30 cellular contexts compared by ENCODE assay signal in genomic region chr3:182809523-182809922, GRCh38.
"Had no signal": no experiment of that assay in that cellular context is flagged by ENCODE, and none has a peak within 500 bp of the region (broad histone marks: within the 10 kb centered on the region; RNA-seq: fewer than 3 reads in every experiment).

No MANE protein-coding gene starts in this region.

- H3K27ac Mint-ChIP-seq: activated B cell treated with CpG ODN at 0.5 μM for 24 hours; activated CD4-positive, alpha-beta T cell treated with anti-CD3 and anti-CD28 coated beads for 36 hours; activated naive CD4-positive, alpha-beta T cell treated with anti-CD3 and anti-CD28 coated beads, Interleukin-2, amount 10 ng/mL, durations not matched to agents 7 days and 5 days; activated naive CD8-positive, alpha-beta T cell treated with anti-CD3 and anti-CD28 coated beads, Interleukin-2, amount 50 U/mL, for 24 hours; activated T-cell treated with anti-CD3 and anti-CD28 coated beads, Interleukin-2, amount 50 U/mL, for 72 hours; endodermal cell; naive B cell; neural progenitor cell had no signal

- DNase-seq: activated B cell treated with CpG ODN at 0.5 μM for 24 hours; activated CD4-positive, alpha-beta T cell treated with anti-CD3 and anti-CD28 coated beads for 36 hours; activated CD4-positive, alpha-beta T cell treated with anti-CD3 and anti-CD28 coated beads, Interleukin-2, amount 50 U/mL, for 4 hours; activated effector memory CD4-positive, alpha-beta T cell treated with Interleukin-2 at 50 U/mL for 16 hours; activated naive CD4-positive, alpha-beta T cell treated with anti-CD3 and anti-CD28 coated beads, Interleukin-2, amount 10 ng/mL, durations not matched to agents 7 days and 5 days; activated naive CD8-positive, alpha-beta T cell treated with anti-CD3 and anti-CD28 coated beads, Interleukin-2, amount 50 U/mL, for 24 hours; activated T-cell treated with anti-CD3 and anti-CD28 coated beads, Interleukin-2, amount 50 U/mL, for 72 hours; anterior cingulate cortex; body of pancreas; cortex of kidney; endodermal cell; esophagus squamous epithelium; glutamatergic neuron; immature natural killer cell; left lung; naive B cell; posterior cingulate gyrus; sigmoid colon; stimulated activated CD4-positive, alpha-beta T cell treated with anti-CD3 and anti-CD28 coated beads, Interleukin-2, amount 100 ng/mL, for 48 hours; stimulated activated CD8-positive, alpha-beta memory T cell treated with anti-CD3 and anti-CD28 coated beads, Interleukin-4, amount 100 ng/mL, for 48 hours; stimulated activated naive CD4-positive, alpha-beta T cell; T1000; upper lobe of right lung had no signal

- H3K9me3 Mint-ChIP-seq: activated B cell treated with CpG ODN at 0.5 μM for 24 hours; activated naive CD4-positive, alpha-beta T cell treated with anti-CD3 and anti-CD28 coated beads, Interleukin-2, amount 10 ng/mL, durations not matched to agents 7 days and 5 days; activated naive CD8-positive, alpha-beta T cell treated with anti-CD3 and anti-CD28 coated beads, Interleukin-2, amount 50 U/mL, for 24 hours; activated T-cell treated with anti-CD3 and anti-CD28 coated beads, Interleukin-2, amount 50 U/mL, for 72 hours; endodermal cell; immature natural killer cell; naive B cell; neural progenitor cell had no signal

- H3K4me3 Mint-ChIP-seq: activated B cell treated with CpG ODN at 0.5 μM for 24 hours; activated CD4-positive, alpha-beta T cell treated with anti-CD3 and anti-CD28 coated beads for 36 hours; activated naive CD4-positive, alpha-beta T cell treated with anti-CD3 and anti-CD28 coated beads, Interleukin-2, amount 10 ng/mL, durations not matched to agents 7 days and 5 days; activated naive CD8-positive, alpha-beta T cell treated with anti-CD3 and anti-CD28 coated beads, Interleukin-2, amount 50 U/mL, for 24 hours; activated T-cell treated with anti-CD3 and anti-CD28 coated beads, Interleukin-2, amount 50 U/mL, for 72 hours; endodermal cell; immature natural killer cell; naive B cell; neural progenitor cell had no signal

- H3K4me3 ChIP-seq: body of pancreas, cardiac muscle cell, esophagus squamous epithelium, hepatocyte, left lung, lung, neural progenitor cell, sigmoid colon, smooth muscle cell, thoracic aorta, upper lobe of right lung had no signal

- FAIRE-seq: frontal cortex had no signal

- H3K27me3 Mint-ChIP-seq: activated B cell treated with CpG ODN at 0.5 μM for 24 hours; activated CD4-positive, alpha-beta T cell treated with anti-CD3 and anti-CD28 coated beads for 36 hours; activated naive CD4-positive, alpha-beta T cell treated with anti-CD3 and anti-CD28 coated beads, Interleukin-2, amount 10 ng/mL, durations not matched to agents 7 days and 5 days; activated naive CD8-positive, alpha-beta T cell treated with anti-CD3 and anti-CD28 coated beads, Interleukin-2, amount 50 U/mL, for 24 hours; naive B cell had no signal

- ATAC-seq: activated CD4-positive, alpha-beta T cell treated with anti-CD3 and anti-CD28 coated beads for 36 hours; activated naive CD8-positive, alpha-beta T cell treated with anti-CD3 and anti-CD28 coated beads, Interleukin-2, amount 50 U/mL, for 24 hours; activated T-cell treated with anti-CD3 and anti-CD28 coated beads, Interleukin-2, amount 50 U/mL, for 72 hours; body of pancreas; left lung; upper lobe of right lung had no signal

- H3K36me3 Mint-ChIP-seq: immature natural killer cell had no signal
